In genomic region chr1:154567386-154568164, GRCh38 we compare ENCODE assay signal across 1 cellular context.
TF ChIP-seq lines count a peak whose summit lies in the region.

TSS of gene CHRNB2 (plus strand) at chr1:154567778. CDS start at chr1:154568045, 267 bp downstream.

TF ChIP-seq in HepG2, 621 proteins besides CTCF, POLR2A, EP300 and RAD21 (continued from another document and continues in another):
- TF ChIP-seq, protein P1, sequence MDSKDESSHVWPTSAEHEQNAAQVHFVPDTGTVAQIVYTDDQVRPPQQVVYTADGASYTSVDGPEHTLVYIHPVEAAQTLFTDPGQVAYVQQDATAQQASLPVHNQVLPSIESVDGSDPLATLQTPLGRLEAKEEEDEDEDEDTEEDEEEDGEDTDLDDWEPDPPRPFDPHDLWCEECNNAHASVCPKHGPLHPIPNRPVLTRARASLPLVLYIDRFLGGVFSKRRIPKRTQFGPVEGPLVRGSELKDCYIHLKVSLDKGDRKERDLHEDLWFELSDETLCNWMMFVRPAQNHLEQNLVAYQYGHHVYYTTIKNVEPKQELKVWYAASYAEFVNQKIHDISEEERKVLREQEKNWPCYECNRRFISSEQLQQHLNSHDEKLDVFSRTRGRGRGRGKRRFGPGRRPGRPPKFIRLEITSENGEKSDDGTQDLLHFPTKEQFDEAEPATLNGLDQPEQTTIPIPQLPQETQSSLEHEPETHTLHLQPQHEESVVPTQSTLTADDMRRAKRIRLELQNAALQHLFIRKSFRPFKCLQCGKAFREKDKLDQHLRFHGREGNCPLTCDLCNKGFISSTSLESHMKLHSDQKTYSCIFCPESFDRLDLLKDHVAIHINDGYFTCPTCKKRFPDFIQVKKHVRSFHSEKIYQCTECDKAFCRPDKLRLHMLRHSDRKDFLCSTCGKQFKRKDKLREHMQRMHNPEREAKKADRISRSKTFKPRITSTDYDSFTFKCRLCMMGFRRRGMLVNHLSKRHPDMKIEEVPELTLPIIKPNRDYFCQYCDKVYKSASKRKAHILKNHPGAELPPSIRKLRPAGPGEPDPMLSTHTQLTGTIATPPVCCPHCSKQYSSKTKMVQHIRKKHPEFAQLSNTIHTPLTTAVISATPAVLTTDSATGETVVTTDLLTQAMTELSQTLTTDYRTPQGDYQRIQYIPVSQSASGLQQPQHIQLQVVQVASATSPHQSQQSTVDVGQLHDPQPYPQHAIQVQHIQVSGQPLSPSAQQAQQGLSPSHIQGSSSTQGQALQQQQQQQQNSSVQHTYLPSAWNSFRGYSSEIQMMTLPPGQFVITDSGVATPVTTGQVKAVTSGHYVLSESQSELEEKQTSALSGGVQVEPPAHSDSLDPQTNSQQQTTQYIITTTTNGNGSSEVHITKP (CRISPR knock-in tag; IDR thresholded peaks at IDR 0.05; ENCODE audit: low read depth) = 0 out of 2 replicates have a peak, but pooled peaks have one; percentile 33
- TF ChIP-seq UBTF (CRISPR knock-in tag; IDR thresholded peaks at IDR 0.05) = peak; percentile 76; the same call in 1 of the 2 replicates
- TF ChIP-seq ZSCAN22 (CRISPR knock-in tag; IDR thresholded peaks at IDR 0.05) = no peak
- TF ChIP-seq FOXP1 (IDR thresholded peaks at IDR 0.05) = no peak
- no peak for TF ChIP-seq FOXP1 (CRISPR knock-in tag; IDR thresholded peaks at IDR 0.05)
- TF ChIP-seq ZMYM3 (CRISPR knock-in tag; IDR thresholded peaks at IDR 0.05) = no peak
- TF ChIP-seq, protein P2, sequence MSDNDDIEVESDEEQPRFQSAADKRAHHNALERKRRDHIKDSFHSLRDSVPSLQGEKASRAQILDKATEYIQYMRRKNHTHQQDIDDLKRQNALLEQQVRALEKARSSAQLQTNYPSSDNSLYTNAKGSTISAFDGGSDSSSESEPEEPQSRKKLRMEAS (IDR thresholded peaks at IDR 0.05) = no peak
- TF ChIP-seq ZNF766 (CRISPR knock-in tag; IDR thresholded peaks at IDR 0.05; ENCODE audit: borderline replicate concordance) = peak; percentile 92; the same call in 1 of the 2 replicates
- no peak for TF ChIP-seq PAWR (CRISPR knock-in tag; IDR thresholded peaks at IDR 0.05; ENCODE audit: borderline replicate concordance)
- no peak for TF ChIP-seq DMAP1 (CRISPR knock-in tag; IDR thresholded peaks at IDR 0.05)
- TF ChIP-seq ZFX (CRISPR knock-in tag; IDR thresholded peaks at IDR 0.05; ENCODE audit: low read depth) = peak; percentile 54; the same call in 1 of the 2 replicates
- TF ChIP-seq, protein P3, sequence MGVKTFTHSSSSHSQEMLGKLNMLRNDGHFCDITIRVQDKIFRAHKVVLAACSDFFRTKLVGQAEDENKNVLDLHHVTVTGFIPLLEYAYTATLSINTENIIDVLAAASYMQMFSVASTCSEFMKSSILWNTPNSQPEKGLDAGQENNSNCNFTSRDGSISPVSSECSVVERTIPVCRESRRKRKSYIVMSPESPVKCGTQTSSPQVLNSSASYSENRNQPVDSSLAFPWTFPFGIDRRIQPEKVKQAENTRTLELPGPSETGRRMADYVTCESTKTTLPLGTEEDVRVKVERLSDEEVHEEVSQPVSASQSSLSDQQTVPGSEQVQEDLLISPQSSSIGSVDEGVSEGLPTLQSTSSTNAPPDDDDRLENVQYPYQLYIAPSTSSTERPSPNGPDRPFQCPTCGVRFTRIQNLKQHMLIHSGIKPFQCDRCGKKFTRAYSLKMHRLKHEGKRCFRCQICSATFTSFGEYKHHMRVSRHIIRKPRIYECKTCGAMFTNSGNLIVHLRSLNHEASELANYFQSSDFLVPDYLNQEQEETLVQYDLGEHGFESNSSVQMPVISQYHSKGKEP (CRISPR knock-in tag; IDR thresholded peaks at IDR 0.05) = peak; percentile 97
- TF ChIP-seq HMG20A (CRISPR knock-in tag; IDR thresholded peaks at IDR 0.05; ENCODE audit: borderline replicate concordance) = peak; percentile 30; the same call in 1 of the 2 replicates
- TF ChIP-seq HBP1 (CRISPR knock-in tag; IDR thresholded peaks at IDR 0.05; ENCODE audit: low read depth) = peak; percentile 95
- TF ChIP-seq, protein P4, sequence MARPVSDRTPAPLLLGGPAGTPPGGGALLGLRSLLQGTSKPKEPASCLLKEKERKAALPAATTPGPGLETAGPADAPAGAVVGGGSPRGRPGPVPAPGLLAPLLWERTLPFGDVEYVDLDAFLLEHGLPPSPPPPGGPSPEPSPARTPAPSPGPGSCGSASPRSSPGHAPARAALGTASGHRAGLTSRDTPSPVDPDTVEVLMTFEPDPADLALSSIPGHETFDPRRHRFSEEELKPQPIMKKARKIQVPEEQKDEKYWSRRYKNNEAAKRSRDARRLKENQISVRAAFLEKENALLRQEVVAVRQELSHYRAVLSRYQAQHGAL (CRISPR knock-in tag; IDR thresholded peaks at IDR 0.05; ENCODE audit: not compliant biosample characterization) = peak; percentile 95
- TF ChIP-seq GFI1 (CRISPR knock-in tag; IDR thresholded peaks at IDR 0.05; ENCODE audit: borderline replicate concordance) = peak; percentile 50; the same call in 1 of the 2 replicates
- peak; percentile 97; the same call in 1 of the 2 replicates for TF ChIP-seq ZNF773 (CRISPR knock-in tag; IDR thresholded peaks at IDR 0.05; ENCODE audit: borderline replicate concordance)
- TF ChIP-seq NR2F1 (CRISPR knock-in tag; IDR thresholded peaks at IDR 0.05) = no peak
- no peak for TF ChIP-seq MYNN (CRISPR knock-in tag; IDR thresholded peaks at IDR 0.05; ENCODE audit: low read depth)
- TF ChIP-seq MLLT10 (CRISPR knock-in tag; IDR thresholded peaks at IDR 0.05) = no peak
- peak; percentile 97 for TF ChIP-seq ZNF441 (CRISPR knock-in tag; IDR thresholded peaks at IDR 0.05; ENCODE audit: borderline replicate concordance)
- no peak for TF ChIP-seq ZNF207 (IDR thresholded peaks at IDR 0.05; ENCODE audit: borderline replicate concordance)
- TF ChIP-seq, protein P5, sequence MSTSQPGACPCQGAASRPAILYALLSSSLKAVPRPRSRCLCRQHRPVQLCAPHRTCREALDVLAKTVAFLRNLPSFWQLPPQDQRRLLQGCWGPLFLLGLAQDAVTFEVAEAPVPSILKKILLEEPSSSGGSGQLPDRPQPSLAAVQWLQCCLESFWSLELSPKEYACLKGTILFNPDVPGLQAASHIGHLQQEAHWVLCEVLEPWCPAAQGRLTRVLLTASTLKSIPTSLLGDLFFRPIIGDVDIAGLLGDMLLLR (CRISPR knock-in tag; IDR thresholded peaks at IDR 0.05) = peak; percentile 79
- TF ChIP-seq ZNF614 (CRISPR knock-in tag; IDR thresholded peaks at IDR 0.05; ENCODE audit: borderline replicate concordance) = peak; percentile 76; the same call in 1 of the 2 replicates
- TF ChIP-seq ZSCAN12 (CRISPR knock-in tag; IDR thresholded peaks at IDR 0.05) = peak; percentile 99
- TF ChIP-seq ZFYVE20 (CRISPR knock-in tag; IDR thresholded peaks at IDR 0.05; ENCODE audit: borderline replicate concordance, low read depth) = peak; percentile 92
- TF ChIP-seq ZFP36 (IDR thresholded peaks at IDR 0.05; ENCODE audit: borderline replicate concordance, low read depth, low read length, partially characterized antibody) = no peak
- no peak for TF ChIP-seq ZNF30 (CRISPR knock-in tag; IDR thresholded peaks at IDR 0.05)
- peak; percentile 86; the same call in 1 of the 2 replicates for TF ChIP-seq ZNF704 (CRISPR knock-in tag; IDR thresholded peaks at IDR 0.05; ENCODE audit: borderline replicate concordance)
- peak; percentile 95 for TF ChIP-seq PRMT3 (CRISPR knock-in tag; IDR thresholded peaks at IDR 0.05; ENCODE audit: borderline replicate concordance, low read depth)
- TF ChIP-seq, protein P6, sequence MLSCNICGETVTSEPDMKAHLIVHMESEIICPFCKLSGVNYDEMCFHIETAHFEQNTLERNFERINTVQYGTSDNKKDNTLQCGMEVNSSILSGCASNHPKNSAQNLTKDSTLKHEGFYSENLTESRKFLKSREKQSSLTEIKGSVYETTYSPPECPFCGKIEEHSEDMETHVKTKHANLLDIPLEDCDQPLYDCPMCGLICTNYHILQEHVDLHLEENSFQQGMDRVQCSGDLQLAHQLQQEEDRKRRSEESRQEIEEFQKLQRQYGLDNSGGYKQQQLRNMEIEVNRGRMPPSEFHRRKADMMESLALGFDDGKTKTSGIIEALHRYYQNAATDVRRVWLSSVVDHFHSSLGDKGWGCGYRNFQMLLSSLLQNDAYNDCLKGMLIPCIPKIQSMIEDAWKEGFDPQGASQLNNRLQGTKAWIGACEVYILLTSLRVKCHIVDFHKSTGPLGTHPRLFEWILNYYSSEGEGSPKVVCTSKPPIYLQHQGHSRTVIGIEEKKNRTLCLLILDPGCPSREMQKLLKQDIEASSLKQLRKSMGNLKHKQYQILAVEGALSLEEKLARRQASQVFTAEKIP (CRISPR knock-in tag; IDR thresholded peaks at IDR 0.05; ENCODE audit: borderline replicate concordance) = no peak
- TF ChIP-seq ZFP36L2 (CRISPR knock-in tag; IDR thresholded peaks at IDR 0.05) = 0 out of 2 replicates have a peak, but pooled peaks have one; percentile 87
- TF ChIP-seq CENPX (CRISPR knock-in tag; IDR thresholded peaks at IDR 0.05) = no peak
- TF ChIP-seq ZNF350 (CRISPR knock-in tag; IDR thresholded peaks at IDR 0.05; ENCODE audit: borderline replicate concordance, low read depth) = no peak
- TF ChIP-seq, protein P7, sequence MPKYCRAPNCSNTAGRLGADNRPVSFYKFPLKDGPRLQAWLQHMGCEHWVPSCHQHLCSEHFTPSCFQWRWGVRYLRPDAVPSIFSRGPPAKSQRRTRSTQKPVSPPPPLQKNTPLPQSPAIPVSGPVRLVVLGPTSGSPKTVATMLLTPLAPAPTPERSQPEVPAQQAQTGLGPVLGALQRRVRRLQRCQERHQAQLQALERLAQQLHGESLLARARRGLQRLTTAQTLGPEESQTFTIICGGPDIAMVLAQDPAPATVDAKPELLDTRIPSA (CRISPR knock-in tag; IDR thresholded peaks at IDR 0.05; ENCODE audit: borderline replicate concordance) = peak; percentile 58; the same call in 1 of the 2 replicates
- TF ChIP-seq GLI4 (CRISPR knock-in tag; IDR thresholded peaks at IDR 0.05; ENCODE audit: borderline replicate concordance) = peak; percentile 94; the same call in 1 of the 2 replicates
- TF ChIP-seq, protein P8, sequence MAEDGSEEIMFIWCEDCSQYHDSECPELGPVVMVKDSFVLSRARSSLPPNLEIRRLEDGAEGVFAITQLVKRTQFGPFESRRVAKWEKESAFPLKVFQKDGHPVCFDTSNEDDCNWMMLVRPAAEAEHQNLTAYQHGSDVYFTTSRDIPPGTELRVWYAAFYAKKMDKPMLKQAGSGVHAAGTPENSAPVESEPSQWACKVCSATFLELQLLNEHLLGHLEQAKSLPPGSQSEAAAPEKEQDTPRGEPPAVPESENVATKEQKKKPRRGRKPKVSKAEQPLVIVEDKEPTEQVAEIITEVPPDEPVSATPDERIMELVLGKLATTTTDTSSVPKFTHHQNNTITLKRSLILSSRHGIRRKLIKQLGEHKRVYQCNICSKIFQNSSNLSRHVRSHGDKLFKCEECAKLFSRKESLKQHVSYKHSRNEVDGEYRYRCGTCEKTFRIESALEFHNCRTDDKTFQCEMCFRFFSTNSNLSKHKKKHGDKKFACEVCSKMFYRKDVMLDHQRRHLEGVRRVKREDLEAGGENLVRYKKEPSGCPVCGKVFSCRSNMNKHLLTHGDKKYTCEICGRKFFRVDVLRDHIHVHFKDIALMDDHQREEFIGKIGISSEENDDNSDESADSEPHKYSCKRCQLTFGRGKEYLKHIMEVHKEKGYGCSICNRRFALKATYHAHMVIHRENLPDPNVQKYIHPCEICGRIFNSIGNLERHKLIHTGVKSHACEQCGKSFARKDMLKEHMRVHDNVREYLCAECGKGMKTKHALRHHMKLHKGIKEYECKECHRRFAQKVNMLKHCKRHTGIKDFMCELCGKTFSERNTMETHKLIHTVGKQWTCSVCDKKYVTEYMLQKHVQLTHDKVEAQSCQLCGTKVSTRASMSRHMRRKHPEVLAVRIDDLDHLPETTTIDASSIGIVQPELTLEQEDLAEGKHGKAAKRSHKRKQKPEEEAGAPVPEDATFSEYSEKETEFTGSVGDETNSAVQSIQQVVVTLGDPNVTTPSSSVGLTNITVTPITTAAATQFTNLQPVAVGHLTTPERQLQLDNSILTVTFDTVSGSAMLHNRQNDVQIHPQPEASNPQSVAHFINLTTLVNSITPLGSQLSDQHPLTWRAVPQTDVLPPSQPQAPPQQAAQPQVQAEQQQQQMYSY (CRISPR knock-in tag; IDR thresholded peaks at IDR 0.05) = peak; percentile 76
- TF ChIP-seq RBM22 (optimal IDR thresholded peaks at IDR 0.05; ENCODE audit: low read length) = no peak
- TF ChIP-seq, protein P9, sequence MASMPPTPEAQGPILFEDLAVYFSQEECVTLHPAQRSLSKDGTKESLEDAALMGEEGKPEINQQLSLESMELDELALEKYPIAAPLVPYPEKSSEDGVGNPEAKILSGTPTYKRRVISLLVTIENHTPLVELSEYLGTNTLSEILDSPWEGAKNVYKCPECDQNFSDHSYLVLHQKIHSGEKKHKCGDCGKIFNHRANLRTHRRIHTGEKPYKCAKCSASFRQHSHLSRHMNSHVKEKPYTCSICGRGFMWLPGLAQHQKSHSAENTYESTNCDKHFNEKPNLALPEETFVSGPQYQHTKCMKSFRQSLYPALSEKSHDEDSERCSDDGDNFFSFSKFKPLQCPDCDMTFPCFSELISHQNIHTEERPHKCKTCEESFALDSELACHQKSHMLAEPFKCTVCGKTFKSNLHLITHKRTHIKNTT (CRISPR knock-in tag; IDR thresholded peaks at IDR 0.05) = no peak
- peak; percentile 96 for TF ChIP-seq ZNF451 (CRISPR knock-in tag; IDR thresholded peaks at IDR 0.05)
